34 cellular contexts compared by ENCODE assay signal in the genomic region with DNA sequence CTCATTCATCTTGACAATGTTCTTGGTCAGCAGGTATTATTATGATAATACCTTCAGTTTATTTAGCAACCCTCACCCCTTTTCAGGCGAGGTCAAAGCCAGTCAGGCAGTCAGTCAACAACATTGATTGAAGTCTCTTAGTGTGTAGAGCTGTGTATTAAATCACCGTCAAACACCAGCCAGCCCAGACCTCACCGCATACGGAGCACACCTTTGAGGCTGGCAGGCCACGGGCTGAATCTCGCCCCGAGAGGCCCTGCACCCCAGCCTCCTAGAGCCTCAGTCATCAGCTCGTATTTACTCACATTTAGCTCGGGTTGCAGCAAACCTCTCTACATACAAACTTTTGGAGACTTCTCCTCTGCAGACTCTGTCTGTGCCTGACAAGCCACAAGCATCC. TPM values are rescaled to one million over a fixed set of nuclear protein-coding genes. Genes with fewer than 3 reads are reported as not detected.
"Had no signal": no experiment of that assay in that cellular context is flagged by ENCODE, and none has a peak within 500 bp of the region (broad histone marks: within the 10 kb centered on the region; RNA-seq: fewer than 3 reads in every experiment).

No MANE protein-coding gene starts in this region.

- H2AFZ ChIP-seq: neural progenitor cell had no signal

- H3K4me2 ChIP-seq: neural progenitor cell had no signal

- H3K4me3 ChIP-seq: ascending aorta, cardiac muscle cell, colonic mucosa, gastroesophageal sphincter, left ventricle myocardium inferior, lung, neural progenitor cell, spleen, testis, uterus had no signal

- H3K36me3 ChIP-seq: ascending aorta, cardiac muscle cell, colonic mucosa, gastroesophageal sphincter, left ventricle myocardium inferior, neural progenitor cell, spleen, uterus had no signal

- DNase-seq: activated CD4-positive, alpha-beta memory T cell treated with anti-CD3 and anti-CD28 coated beads for 36 hours; activated CD4-positive, alpha-beta T cell treated with anti-CD3 and anti-CD28 coated beads for 48 hours; activated CD8-positive, alpha-beta memory T cell treated with anti-CD3 and anti-CD28 coated beads, Interleukin-2, amount 50 U/mL, for 4 hours; activated effector memory CD4-positive, alpha-beta T cell treated with anti-CD3 and anti-CD28 coated beads, Interleukin-2, amount 50 U/mL, for 16 hours; activated naive CD4-positive, alpha-beta T cell treated with anti-CD3 and anti-CD28 coated beads, Interleukin-2, amount 10 ng/mL, durations not matched to agents 7 days and 5 days; activated naive CD8-positive, alpha-beta T cell treated with anti-CD3 and anti-CD28 coated beads, Interleukin-2, amount 10 ng/mL, durations not matched to agents 7 days and 5 days; activated T-cell treated with anti-CD3 and anti-CD28 coated beads, Interleukin-2, amount 50 U/mL, for 1 hour; cerebellar nuclear complex; colonic mucosa; effector CD8-positive, alpha-beta T cell; erythroblast; hippocampal formation; left ventricle myocardium inferior; mesendoderm; natural killer cell; occipital lobe; right cardiac atrium; spleen; stimulated activated naive CD4-positive, alpha-beta T cell; T-helper 9 cell; testis; uterus had no signal

- H3K27me3 ChIP-seq: ascending aorta, cardiac muscle cell, colonic mucosa, testis had no signal

- H3K9ac ChIP-seq: neural progenitor cell had no signal

- H3K27ac ChIP-seq: ascending aorta, cardiac muscle cell, colonic mucosa, gastroesophageal sphincter, left ventricle myocardium inferior, neural progenitor cell, spleen, testis, uterus, VCaP had no signal

- H3K9me3 ChIP-seq: ascending aorta, colonic mucosa, gastroesophageal sphincter, left ventricle myocardium inferior, spleen, testis, uterus had no signal

- H3K4me1 ChIP-seq: ascending aorta, colonic mucosa, gastroesophageal sphincter, left ventricle myocardium inferior, spleen, testis, uterus had no signal

RNA-seq across cellular contexts. Expression of a gene that starts 36.0 kb away (rescaled TPM):
- total RNA-seq: activated CD4-positive, alpha-beta memory T cell treated with anti-CD3 and anti-CD28 coated beads for 36 hours; activated CD8-positive, alpha-beta memory T cell treated with anti-CD3 and anti-CD28 coated beads for 36 hours; activated naive CD8-positive, alpha-beta T cell treated with anti-CD3 and anti-CD28 coated beads, Interleukin-2, amount 10 ng/mL, durations not matched to agents 7 days and 5 days; activated T-helper 1 cell treated with anti-CD3 and anti-CD28 coated beads, Interleukin-12 subunit alpha, Interleukin-12 subunit beta, Interleukin-2, Interleukin-4 antibody, amounts not matched to agents 30 ng/mL and 10 ng/mL and 1 ng/mL, durations not matched to agents 14 hours and 24 hours and 36 hours; ascending aorta; dermis microvascular lymphatic vessel endothelial cell; fibroblast of lung; fibroblast of villous mesenchyme; gastroesophageal sphincter; left ventricle myocardium inferior; mononuclear cell; natural killer cell; occipital lobe; right cardiac atrium; spleen had no signal
- polyA plus RNA-seq: cardiac muscle cell, fibroblast of lung, right cardiac atrium, spleen had no signal
